Comparison of ENCODE assay signal across 8 cellular contexts in the genomic region with DNA sequence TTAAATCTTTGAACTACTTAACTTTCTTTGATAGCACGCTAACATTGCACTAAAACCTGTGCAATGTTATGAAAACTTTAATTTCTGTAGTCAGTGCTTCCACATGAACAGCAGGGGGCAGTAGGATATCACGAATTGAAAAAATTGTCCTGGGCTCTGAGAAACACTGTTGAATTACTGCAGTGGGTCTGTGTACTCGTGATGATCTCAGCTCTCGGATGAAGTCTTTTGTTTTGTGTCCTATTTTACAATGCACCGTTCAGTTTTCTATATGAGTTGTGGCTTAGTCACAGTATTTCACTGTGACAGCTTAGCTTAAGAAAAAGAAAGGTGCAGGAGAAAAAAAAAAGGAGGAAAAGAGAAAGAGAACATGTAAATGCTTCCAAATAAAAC.
A peak's percentile ranks its signal among the peaks of the same experiment; 100 is the strongest.
DNase-seq lines count a peak whose midpoint lies in the region; ATAC-seq and TF ChIP-seq lines count a peak whose summit lies in the region.

No MANE protein-coding gene starts in this region.

- no peak overlapping the region for H4K8ac ChIP-seq in trophoblast cell (ENCODE audit: low read depth, low read length)

- H3K4me1 Mint-ChIP-seq in GM23338, result peaks cover 14% of the 10 kb centered on the region

- H3K36me3 Mint-ChIP-seq in GM23338 (ENCODE audit: low read depth), result no peaks in the 10 kb centered on the region

- H3K4me1 ChIP-seq in GM23338 (ENCODE audit: insufficient read depth) (no peaks in the 10 kb centered on the region; the same call in 1 of the 2 replicates), Loucy (ENCODE audit: insufficient read depth, low read length, poor library complexity, severe bottlenecking) (peaks cover 14% of the 10 kb centered on the region), heart right ventricle (peaks cover 0 to 25% (median 11%) of the 10 kb centered on the region in 9 donors), trophoblast cell (ENCODE audit: control insufficient read depth in 1 of 2, insufficient read depth in 2 of 2, low read length in 2 of 2) (peaks cover 3 to 6% of the 10 kb centered on the region in 2 experiments)

- no peaks in the 10 kb centered on the region for H3K9me3 ChIP-seq in Loucy (ENCODE audit: insufficient read depth, low read depth, low read length)
- no peaks in the 10 kb centered on the region for H3K9me3 ChIP-seq in heart right ventricle
- H3K9me3 ChIP-seq in trophoblast cell (ENCODE audit: insufficient read depth, low read depth, low read length), result no peaks in the 10 kb centered on the region

- peaks cover 14% of the 10 kb centered on the region for H3K27me3 ChIP-seq in GM23338 (ENCODE audit: insufficient read depth)
- no peaks in the 10 kb centered on the region for H3K27me3 ChIP-seq in Loucy (ENCODE audit: insufficient read depth, low read length, poor library complexity, severe bottlenecking)
- H3K27me3 ChIP-seq in heart right ventricle, result no peaks in the 10 kb centered on the region
- no peaks in the 10 kb centered on the region for H3K27me3 ChIP-seq in trophoblast cell (ENCODE audit: insufficient read depth, low read length)

- H3K18ac ChIP-seq in trophoblast cell (ENCODE audit: low read length), result no peak overlapping the region

- no peak overlapping the region for H4K91ac ChIP-seq in trophoblast cell (ENCODE audit: low read depth, low read length)

- H2BK5ac ChIP-seq in trophoblast cell (ENCODE audit: low read depth, low read length, poor library complexity), result no peak overlapping the region

- no peak overlapping the region for H3K4me3 Mint-ChIP-seq in GM23338

- H3K27me3 Mint-ChIP-seq in GM23338 (ENCODE audit: insufficient read depth, low read depth, poor library complexity), result peaks cover 2% of the 10 kb centered on the region

- H3K79me2 ChIP-seq in GM23338 (replicated peaks; ENCODE audit: insufficient read depth), result no peaks in the 10 kb centered on the region
- H3K79me2 ChIP-seq in Loucy (ENCODE audit: insufficient read depth, low read length), result peaks cover 3% of the 10 kb centered on the region; the same call in 1 of the 2 replicates
- H3K79me2 ChIP-seq in trophoblast cell (ENCODE audit: control insufficient read depth, insufficient read depth, low read length, poor library complexity), result peaks cover 3% of the 10 kb centered on the region

- intact Hi-C loops in heart right ventricle (cut with DNase I), result loop anchor here (2.0 to 10.0 kb wide), 15 partner anchors 36 to 689 kb away; a partner anchor contains a TSS

- H2BK120ac ChIP-seq in trophoblast cell (ENCODE audit: insufficient read depth, low read length, poor library complexity), result no peak overlapping the region

- no peak overlapping the region for H3K23ac ChIP-seq in trophoblast cell (ENCODE audit: low read length)

- H3F3A ChIP-seq in GM23338 (replicated peaks; ENCODE audit: low read depth) (no peaks in the 10 kb centered on the region), Loucy (ENCODE audit: low read depth) (no peaks in the 10 kb centered on the region)

- H2AK5ac ChIP-seq in trophoblast cell (ENCODE audit: low read length), result no peak overlapping the region

- H3K9ac ChIP-seq in Loucy (ENCODE audit: low read depth, low read length, poor library complexity, severe bottlenecking) (no peak overlapping the region), trophoblast cell (ENCODE audit: low read length) (no peak overlapping the region)

- H3K14ac ChIP-seq in trophoblast cell (ENCODE audit: low read length), result no peak overlapping the region

- H2AFZ ChIP-seq in GM23338, result no peak overlapping the region
- H2AFZ ChIP-seq in Loucy (ENCODE audit: low read length), result peak overlapping the region; percentile 68
- H2AFZ ChIP-seq in trophoblast cell (ENCODE audit: insufficient read depth, low read length, poor library complexity), result no peak overlapping the region

- DNase-seq in GM04504 (ENCODE audit: low read depth) (peak; percentile 54), GM23338 (ENCODE audit: low spot score) (peak; percentile 82), RPMI8226 (peak; percentile 75), heart right ventricle (peak in 1 of 2 donors; percentile 78), trophoblast cell (peak; percentile 70 to 92)

- H3K4me2 ChIP-seq in GM23338 (no peak overlapping the region), Loucy (ENCODE audit: low read depth, low read length, poor library complexity, severe bottlenecking) (peak overlapping the region; percentile 28), trophoblast cell (ENCODE audit: low read length) (no peak overlapping the region)

- no peak overlapping the region for H3K27ac Mint-ChIP-seq in GM23338

- H3K4ac ChIP-seq in trophoblast cell (ENCODE audit: low read depth, low read length), result no peak overlapping the region

- ATAC-seq in GM23338, result peak; percentile 56
- peak; percentile 64 to 81 (median 72) for ATAC-seq in heart right ventricle
- ATAC-seq in GM19324 (IDR thresholded peaks at IDR 0.05; ENCODE audit: low FRiP score, unreplicated experiment), result no peak

- WGBS in heart right ventricle, 2 donors, result 2% methylated on average over 5 of the region's 5 CpGs
- WGBS in trophoblast cell (ENCODE audit: extremely low coverage, insufficient coverage, insufficient read length), result no CpG with 5 or more reads among the region's 5 CpGs

- peaks cover 2% of the 10 kb centered on the region; the same call in 1 of the 3 replicates for H3K9me3 Mint-ChIP-seq in GM23338

- H4K20me1 ChIP-seq in GM23338 (replicated peaks; ENCODE audit: insufficient read depth) (no peaks in the 10 kb centered on the region), Loucy (ENCODE audit: insufficient read depth, low read length, poor library complexity, severe bottlenecking) (no peaks in the 10 kb centered on the region)

- H3K36me3 ChIP-seq in GM23338 (ENCODE audit: insufficient read depth) (no peaks in the 10 kb centered on the region), Loucy (ENCODE audit: insufficient read depth, low read length) (no peaks in the 10 kb centered on the region), heart right ventricle (no peaks in the 10 kb centered on the region), trophoblast cell (ENCODE audit: control insufficient read depth in 1 of 2, insufficient read depth in 2 of 2, low read length in 2 of 2) (no peaks in the 10 kb centered on the region)

- TF ChIP-seq CTCF in GM23338 (conservative IDR thresholded peaks at IDR 0.05; ENCODE audit: low read depth in 2 of 2), result peak; percentile 91 to 99
- peak; percentile 99 for TF ChIP-seq CTCF in Loucy (conservative IDR thresholded peaks at IDR 0.05; ENCODE audit: low read length)
- TF ChIP-seq CTCF in heart right ventricle (IDR thresholded peaks at IDR 0.05), result peak; percentile 79 to 94 (median 89)

- no peak overlapping the region for H2BK12ac ChIP-seq in trophoblast cell (ENCODE audit: low read length)

- H3K9me2 ChIP-seq in GM23338 (ENCODE audit: insufficient read depth), result no peaks in the 10 kb centered on the region
- no peaks in the 10 kb centered on the region for H3K9me2 ChIP-seq in Loucy (replicated peaks; ENCODE audit: low read depth, low read length)

- no peak overlapping the region for H4K12ac ChIP-seq in trophoblast cell (ENCODE audit: low read depth, low read length)

- H3K4me3 ChIP-seq in GM23338, result no peak overlapping the region
- peak overlapping the region; percentile 45 for H3K4me3 ChIP-seq in Loucy (ENCODE audit: low read length, poor library complexity, severe bottlenecking)
- peak overlapping the region; percentile 22 to 61 (median 50) for H3K4me3 ChIP-seq in heart right ventricle
- no peak overlapping the region for H3K4me3 ChIP-seq in trophoblast cell (ENCODE audit: low read depth, low read length)

- H3K27ac ChIP-seq in GM23338 (ENCODE audit: low read depth) (no peak overlapping the region), angular gyrus (ENCODE audit: low read depth, low read length) (peak overlapping the region; percentile 95), heart right ventricle (peak overlapping the region in 9 of 10 donors; percentile 26 to 76 (median 58)), trophoblast cell (ENCODE audit: low read depth, low read length) (no peak overlapping the region)

- H3K79me1 ChIP-seq in trophoblast cell (ENCODE audit: low read length), result peaks cover 7% of the 10 kb centered on the region

TF ChIP-seq in GM23338, 12 proteins besides CTCF, POLR2A, EP300 and RAD21:
- TF ChIP-seq, protein P1, sequence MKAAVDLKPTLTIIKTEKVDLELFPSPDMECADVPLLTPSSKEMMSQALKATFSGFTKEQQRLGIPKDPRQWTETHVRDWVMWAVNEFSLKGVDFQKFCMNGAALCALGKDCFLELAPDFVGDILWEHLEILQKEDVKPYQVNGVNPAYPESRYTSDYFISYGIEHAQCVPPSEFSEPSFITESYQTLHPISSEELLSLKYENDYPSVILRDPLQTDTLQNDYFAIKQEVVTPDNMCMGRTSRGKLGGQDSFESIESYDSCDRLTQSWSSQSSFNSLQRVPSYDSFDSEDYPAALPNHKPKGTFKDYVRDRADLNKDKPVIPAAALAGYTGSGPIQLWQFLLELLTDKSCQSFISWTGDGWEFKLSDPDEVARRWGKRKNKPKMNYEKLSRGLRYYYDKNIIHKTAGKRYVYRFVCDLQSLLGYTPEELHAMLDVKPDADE (IDR thresholded peaks at IDR 0.05), result no peak
- TF ChIP-seq JUNB (IDR thresholded peaks at IDR 0.05; ENCODE audit: unreplicated experiment) (no peak), CREB1 (CRISPR knock-in tag; IDR thresholded peaks at IDR 0.05; ENCODE audit: low read depth) (no peak), NANOG (IDR thresholded peaks at IDR 0.05; ENCODE audit: borderline replicate concordance) (no peak), ZNF114 (CRISPR knock-in tag; IDR thresholded peaks at IDR 0.05) (no peak), EZH2phosphoT487 (IDR thresholded peaks at IDR 0.05; ENCODE audit: unreplicated experiment) (no peak), STAT1 (IDR thresholded peaks at IDR 0.05; ENCODE audit: unreplicated experiment) (no peak)

Comparison
In these comparisons a context has a peak if more than half of its experiments do, and no peak if none do; other contexts are left out.
1. H3K27ac ChIP-seq: peak in angular gyrus (single experiment) and heart right ventricle (9 of 10); none in GM23338 (single experiment) and trophoblast cell (single experiment).
2. H3K4me3 ChIP-seq: peak in Loucy (single experiment) and heart right ventricle (10 of 10); none in GM23338 (single experiment) and trophoblast cell (single experiment).
3. Peak in every context shown above with its lines, with median percentiles within 50 percentile points of each other: CTCF ChIP-seq.